1 cellular context compared by ENCODE assay signal in genomic region chr9:78578016-78578555, GRCh38.
A peak's percentile ranks its signal among the peaks of the same experiment; 100 is the strongest.
TF ChIP-seq lines count a peak whose summit lies in the region.

No MANE protein-coding gene starts in this region.

TF ChIP-seq in SK-N-SH, 30 proteins besides CTCF, POLR2A, EP300 and RAD21 (continued from another document):
- TF ChIP-seq USF2 (IDR thresholded peaks at IDR 0.05; ENCODE audit: borderline replicate concordance, low read depth, low read length) (peak; percentile 31; the same call in 1 of the 2 replicates), MXI1 (IDR thresholded peaks at IDR 0.05; ENCODE audit: low read depth, low read length) (peak; percentile 87; the same call in 1 of the 2 replicates), FOXM1 (IDR thresholded peaks at IDR 0.05; ENCODE audit: low read depth) (no peak), GATA2 (CRISPR knock-in tag; IDR thresholded peaks at IDR 0.05) (0 out of 2 replicates have a peak, but pooled peaks have one; percentile 36), USF1 (IDR thresholded peaks at IDR 0.05; ENCODE audit: borderline replicate concordance, low read depth) (peak; percentile 26; the same call in 1 of the 2 replicates)
